Comparison of ENCODE assay signal across 20 cellular contexts in genomic region chr3:184419171-184419570, GRCh38. TPM values are rescaled to one million over a fixed set of nuclear protein-coding genes. Genes with fewer than 3 reads are reported as not detected.
"Had no signal": no experiment of that assay in that cellular context is flagged by ENCODE, and none has a peak within 500 bp of the region (broad histone marks: within the 10 kb centered on the region; RNA-seq: fewer than 3 reads in every experiment).

No MANE protein-coding gene starts in this region.

- H3K4me1 ChIP-seq: adrenal gland, foreskin keratinocyte, thyroid gland, vagina had no signal

- H3K9me3 ChIP-seq: adrenal gland, ovary, thyroid gland had no signal

- H3K9me3 Mint-ChIP-seq: activated naive CD4-positive, alpha-beta T cell treated with anti-CD3 and anti-CD28 coated beads, Interleukin-2, amount 10 ng/mL, durations not matched to agents 7 days and 5 days; activated T-helper 2 cell treated with anti-CD3 and anti-CD28 coated beads, Interferon-gamma antibody, Interleukin-2, Interleukin-4, amounts not matched to agents 10 μg/mL and 5 μg/mL and 100 μg/mL, durations not matched to agents 14 hours and 24 hours and 36 hours had no signal

- H3K4me3 ChIP-seq: adrenal gland, cardiac muscle cell, ovary, thyroid gland, vagina had no signal

- ATAC-seq: foreskin keratinocyte had no signal

- H3K27ac ChIP-seq: adrenal gland, cardiac muscle cell, foreskin keratinocyte, ovary, thyroid gland, vagina had no signal

- H3K27ac Mint-ChIP-seq: activated naive CD4-positive, alpha-beta T cell treated with anti-CD3 and anti-CD28 coated beads, Interleukin-2, amount 10 ng/mL, durations not matched to agents 7 days and 5 days; activated T-helper 2 cell treated with anti-CD3 and anti-CD28 coated beads, Interferon-gamma antibody, Interleukin-2, Interleukin-4, amounts not matched to agents 10 μg/mL and 5 μg/mL and 100 μg/mL, durations not matched to agents 14 hours and 24 hours and 36 hours; nephron progenitor cell had no signal

- H3K36me3 ChIP-seq: adrenal gland, cardiac muscle cell, ovary, thyroid gland, vagina had no signal

- DNase-seq: activated CD4-positive, alpha-beta T cell treated with anti-CD3 and anti-CD28 coated beads, Interleukin-2, amount 50 U/mL, for 4 hours; activated CD4-positive, CD25-positive, alpha-beta regulatory T cell treated with anti-CD3 and anti-CD28 coated beads, Interleukin-2, amount 50 U/mL, for 72 hours; activated naive CD4-positive, alpha-beta T cell treated with anti-CD3 and anti-CD28 coated beads, Interleukin-2, amount 10 ng/mL, durations not matched to agents 7 days and 5 days; activated T-cell treated with anti-CD3 and anti-CD28 coated beads for 4 hours; adrenal gland; cortex of kidney; effector CD8-positive, alpha-beta T cell; foreskin keratinocyte; kidney glomerular epithelial cell; mesenchymal stem cell; nephron progenitor cell; ovary; stimulated activated CD4-positive, alpha-beta T cell treated with anti-CD3 and anti-CD28 coated beads, Interleukin-12 subunit alpha, Interleukin-12 subunit beta, amount 100 ng/mL, for 4 hours; stimulated activated CD4-positive, alpha-beta T cell treated with anti-CD3 and anti-CD28 coated beads, Interleukin-2, amount 100 ng/mL, for 24 hours; T-helper 1 cell; thyroid gland had no signal

- H3K4me3 Mint-ChIP-seq: activated naive CD4-positive, alpha-beta T cell treated with anti-CD3 and anti-CD28 coated beads, Interleukin-2, amount 10 ng/mL, durations not matched to agents 7 days and 5 days; nephron progenitor cell had no signal

- H3K27me3 ChIP-seq: adrenal gland, cardiac muscle cell, foreskin keratinocyte, ovary, thyroid gland, vagina had no signal

- H3K4me1 Mint-ChIP-seq: activated naive CD4-positive, alpha-beta T cell treated with anti-CD3 and anti-CD28 coated beads, Interleukin-2, amount 10 ng/mL, durations not matched to agents 7 days and 5 days had no signal

- H3K36me3 Mint-ChIP-seq: activated naive CD4-positive, alpha-beta T cell treated with anti-CD3 and anti-CD28 coated beads, Interleukin-2, amount 10 ng/mL, durations not matched to agents 7 days and 5 days had no signal

RNA-seq across cellular contexts. Expression of gene CHRD, which starts 39.3 kb away (rescaled TPM):
- total RNA-seq: activated T-helper 2 cell treated with anti-CD3 and anti-CD28 coated beads, Interferon-gamma antibody, Interleukin-2, Interleukin-4, amounts not matched to agents 10 μg/mL and 5 μg/mL and 100 μg/mL, durations not matched to agents 14 hours and 24 hours and 36 hours; foreskin keratinocyte had no signal
- polyA plus RNA-seq: foreskin keratinocyte had no signal

RNA-seq across cellular contexts. Expression of gene THPO, which starts 41.2 kb away (rescaled TPM):
- total RNA-seq: activated T-helper 2 cell treated with anti-CD3 and anti-CD28 coated beads, Interferon-gamma antibody, Interleukin-2, Interleukin-4, amounts not matched to agents 10 μg/mL and 5 μg/mL and 100 μg/mL, durations not matched to agents 14 hours and 24 hours and 36 hours; endothelial cell of umbilical vein; foreskin keratinocyte had no signal
- polyA plus RNA-seq: foreskin keratinocyte had no signal
